ENCODE assay signal across 12 cellular contexts in genomic region chr3:50676031-50676705, GRCh38. TPM values are rescaled to one million over a fixed set of nuclear protein-coding genes. Genes with fewer than 3 reads are reported as not detected.
DNase-seq lines count a peak whose midpoint lies in the region; ATAC-seq, FAIRE-seq and TF ChIP-seq lines count a peak whose summit lies in the region.
"Had no signal": no experiment of that assay in that cellular context is flagged by ENCODE, and none has a peak within 500 bp of the region (broad histone marks: within the 10 kb centered on the region; RNA-seq: fewer than 3 reads in every experiment).

No MANE protein-coding gene starts in this region.

- peaks cover 8% of the 10 kb centered on the region for H3K4me1 Mint-ChIP-seq in activated CD8-positive, alpha-beta T cell treated with anti-CD3 and anti-CD28 coated beads, Interleukin-2, amount 10 ng/mL, durations not matched to agents 7 days and 5 days (ENCODE audit: low read depth)
- peaks cover 14% of the 10 kb centered on the region for H3K4me1 Mint-ChIP-seq in activated CD8-positive, alpha-beta memory T cell treated with anti-CD3 and anti-CD28 coated beads, Interleukin-2, amount 10 ng/mL, durations not matched to agents 7 days and 5 days

- CTCF ChIA-PET in A549 (lab: Yijun Ruan, JAX) = interaction anchor here (0.6 to 3.1 kb wide), 14 partner anchors 9 to 696 kb away, joined by 3 to 21 read pairs (median 3); partner anchors contain the start of gene MAPKAPK3
- CTCF ChIA-PET in activated CD8-positive, alpha-beta T cell treated with anti-CD3 and anti-CD28 coated beads, Interleukin-2, amount 10 ng/mL, durations not matched to agents 7 days and 5 days (lab: Charles Lee) = interaction anchor here (1.1 to 7.6 kb wide), 11 partner anchors 27 to 710 kb away, joined by 3 to 80 read pairs (median 3); partner anchors contain the start of gene MAPKAPK3
- CTCF ChIA-PET in activated CD8-positive, alpha-beta memory T cell treated with anti-CD3 and anti-CD28 coated beads, Interleukin-2, amount 10 ng/mL, durations not matched to agents 7 days and 5 days (lab: Charles Lee) = interaction anchor here (0.7 to 2.4 kb wide), 8 partner anchors 9 to 703 kb away, joined by 3 to 8 read pairs (median 5); no protein-coding TSS in a partner anchor

- H3K36me3 Mint-ChIP-seq in activated CD8-positive, alpha-beta T cell treated with anti-CD3 and anti-CD28 coated beads, Interleukin-2, amount 10 ng/mL, durations not matched to agents 7 days and 5 days (ENCODE audit: low read depth) = no peaks in the 10 kb centered on the region
- H3K36me3 Mint-ChIP-seq in activated CD8-positive, alpha-beta memory T cell treated with anti-CD3 and anti-CD28 coated beads, Interleukin-2, amount 10 ng/mL, durations not matched to agents 7 days and 5 days = no peaks in the 10 kb centered on the region

- peaks cover 29% of the 10 kb centered on the region for H3K27me3 ChIP-seq in iPS-18a (ENCODE audit: control insufficient read depth, insufficient read depth, low read length)

- DNase-seq in A549 (ENCODE audit: low read depth in 1 of 2, low spot score in 1 of 2) = no peak
- no peak for DNase-seq in activated CD8-positive, alpha-beta T cell treated with anti-CD3 and anti-CD28 coated beads, Interleukin-2, amount 10 ng/mL, durations not matched to agents 7 days and 5 days
- no peak for DNase-seq in NCI-H345 treated with DMSO at 0.1 percent for 48 hours (lab: John Stamatoyannopoulos, UW; ENCODE audit: unreplicated experiment)
- no peak for DNase-seq in activated CD8-positive, alpha-beta memory T cell treated with anti-CD3 and anti-CD28 coated beads, Interleukin-2, amount 10 ng/mL, durations not matched to agents 7 days and 5 days
- DNase-seq in dedifferentiated amniotic fluid mesenchymal stem cell (ENCODE audit: extremely low spot score) = no peak
- DNase-seq: GF-D8, stomach had no signal

- H3K4me1 ChIP-seq in A549 = peaks cover 15% of the 10 kb centered on the region
- H3K4me1 ChIP-seq in iPS-18a (ENCODE audit: control insufficient read depth, low read depth, low read length) = peaks cover 13% of the 10 kb centered on the region
- H3K4me1 ChIP-seq: BE2C had no signal

- H3K9ac ChIP-seq in iPS-18a (ENCODE audit: low read length) = peak overlapping the region; percentile 56
- H3K9ac ChIP-seq: SK-N-SH had no signal

- peak overlapping the region; percentile 99; the same call in 2 of the 3 replicates for H3K4me2 ChIP-seq in A549
- H3K4me2 ChIP-seq: SK-N-SH had no signal

- no peak overlapping the region for H3K27ac Mint-ChIP-seq in activated CD8-positive, alpha-beta T cell treated with anti-CD3 and anti-CD28 coated beads, Interleukin-2, amount 10 ng/mL, durations not matched to agents 7 days and 5 days
- H3K27ac Mint-ChIP-seq in activated CD8-positive, alpha-beta memory T cell treated with anti-CD3 and anti-CD28 coated beads, Interleukin-2, amount 10 ng/mL, durations not matched to agents 7 days and 5 days = no peak overlapping the region

- no peak overlapping the region for H3K27ac ChIP-seq in A549
- no peak overlapping the region for H3K27ac ChIP-seq in iPS-18a (ENCODE audit: low read length)

- peak overlapping the region; percentile 7 for H3K4me3 Mint-ChIP-seq in activated CD8-positive, alpha-beta T cell treated with anti-CD3 and anti-CD28 coated beads, Interleukin-2, amount 10 ng/mL, durations not matched to agents 7 days and 5 days
- H3K4me3 Mint-ChIP-seq in activated CD8-positive, alpha-beta memory T cell treated with anti-CD3 and anti-CD28 coated beads, Interleukin-2, amount 10 ng/mL, durations not matched to agents 7 days and 5 days = no peak overlapping the region

- H3K9me3 ChIP-seq in A549 = no peaks in the 10 kb centered on the region
- no peaks in the 10 kb centered on the region for H3K9me3 ChIP-seq in iPS-18a (ENCODE audit: control insufficient read depth, low read depth, low read length)
- H3K9me3 ChIP-seq: BE2C, SK-N-SH, stomach had no signal

- TF ChIP-seq EP300 in A549 (IDR thresholded peaks at IDR 0.05) = no peak

- FAIRE-seq in A549 (lab: Jason Lieb, UNC) = no peak
- peak; percentile 82 for FAIRE-seq in G401.6 (lab: Jason Lieb, UNC)

- H3K9me3 Mint-ChIP-seq in activated CD8-positive, alpha-beta T cell treated with anti-CD3 and anti-CD28 coated beads, Interleukin-2, amount 10 ng/mL, durations not matched to agents 7 days and 5 days (ENCODE audit: insufficient read depth) = no peaks in the 10 kb centered on the region
- no peaks in the 10 kb centered on the region for H3K9me3 Mint-ChIP-seq in activated CD8-positive, alpha-beta memory T cell treated with anti-CD3 and anti-CD28 coated beads, Interleukin-2, amount 10 ng/mL, durations not matched to agents 7 days and 5 days (ENCODE audit: low read depth)

- POLR2A ChIA-PET in A549 (lab: Yijun Ruan, JAX) = no interaction called here
- POLR2A ChIA-PET in activated CD8-positive, alpha-beta T cell treated with anti-CD3 and anti-CD28 coated beads, Interleukin-2, amount 10 ng/mL, durations not matched to agents 7 days and 5 days (lab: Charles Lee) = interaction anchor here (1.4 kb wide), 1 partner anchor 107 kb away, joined by 3 read pairs; the partner anchor contains the start of gene HEMK1

- TF ChIP-seq CTCF in A549 (IDR thresholded peaks at IDR 0.05) = no peak

- H3K27me3 Mint-ChIP-seq in activated CD8-positive, alpha-beta T cell treated with anti-CD3 and anti-CD28 coated beads, Interleukin-2, amount 10 ng/mL, durations not matched to agents 7 days and 5 days (ENCODE audit: low read depth) = peaks cover 38% of the 10 kb centered on the region
- peaks cover 55% of the 10 kb centered on the region for H3K27me3 Mint-ChIP-seq in activated CD8-positive, alpha-beta memory T cell treated with anti-CD3 and anti-CD28 coated beads, Interleukin-2, amount 10 ng/mL, durations not matched to agents 7 days and 5 days

- ATAC-seq in A549 (no peak), GM19397 (IDR thresholded peaks at IDR 0.05; ENCODE audit: unreplicated experiment) (no peak)
- ATAC-seq in activated CD8-positive, alpha-beta T cell treated with anti-CD3 and anti-CD28 coated beads, Interleukin-2, amount 10 ng/mL, durations not matched to agents 7 days and 5 days = no peak
- ATAC-seq in activated CD8-positive, alpha-beta memory T cell treated with anti-CD3 and anti-CD28 coated beads, Interleukin-2, amount 10 ng/mL, durations not matched to agents 7 days and 5 days = no peak

- WGBS in A549 (ENCODE audit: missing lambda C conversion rate) = 57% methylated on average over 7 of the region's 7 CpGs

- H3K4me3 ChIP-seq in A549 = no peak overlapping the region
- H3K4me3 ChIP-seq in iPS-18a (ENCODE audit: low read length) = peak overlapping the region; percentile 80

- TF ChIP-seq POLR2A in A549 (IDR thresholded peaks at IDR 0.05; ENCODE audit: low read length) = no peak

- TF ChIP-seq RAD21 in A549 (conservative IDR thresholded peaks at IDR 0.05 in 1 of 2, IDR thresholded peaks at IDR 0.05 in 1 of 2) = no peak

- H3K36me3 ChIP-seq in iPS-18a (ENCODE audit: control insufficient read depth, low read depth, low read length) = no peaks in the 10 kb centered on the region
- H3K36me3 ChIP-seq: BE2C, stomach had no signal

TF ChIP-seq in A549, 52 proteins besides CTCF, POLR2A, EP300 and RAD21 (continues in another document):
- TF ChIP-seq REST (IDR thresholded peaks at IDR 0.05) (no peak), FOXS1 (CRISPR knock-in tag; IDR thresholded peaks at IDR 0.05) (no peak)

RNA-seq across cellular contexts. Expression of gene DOCK3, which starts 1.4 kb away (rescaled TPM):
- polyA plus RNA-seq in A549 (2011; rRNA removed) (0.40 and 0.60 TPM in 2 replicates), A549 (2017; fragmentation: RNase III; extraction: RNeasy Plus Mini Kit Qiagen cat#74134 plus additional on column Dnase treatment) (0.46 to 0.54 TPM (median 0.50 TPM) in 3 replicates)
- polyA plus RNA-seq in A549 (2012; cell fraction: cytosol; rRNA removed) = 0.11 and 0.12 TPM in 2 replicates
- polyA plus RNA-seq in A549 (2012; cell fraction: nucleus; rRNA removed) = 0.31 and 0.43 TPM in 2 replicates
- polyA minus RNA-seq in A549 (2011; rRNA and poly(A)+ RNA removed) = 0.49 and 0.54 TPM in 2 replicates
- total RNA-seq in activated CD8-positive, alpha-beta T cell treated with anti-CD3 and anti-CD28 coated beads, Interleukin-2, amount 10 ng/mL, durations not matched to agents 7 days and 5 days = 1 to 10 TPM; 3.2 to 3.4 TPM
- total RNA-seq in activated CD8-positive, alpha-beta memory T cell treated with anti-CD3 and anti-CD28 coated beads, Interleukin-2, amount 10 ng/mL, durations not matched to agents 7 days and 5 days = 1 to 10 TPM; 3.4 to 4.1 TPM

RNA-seq across cellular contexts. Expression of gene MAPKAPK3, which starts 59.2 kb away (rescaled TPM):
- polyA plus RNA-seq in A549 (2011; rRNA removed) (16.5 and 22.8 TPM in 2 replicates), A549 (2017; fragmentation: RNase III; extraction: RNeasy Plus Mini Kit Qiagen cat#74134 plus additional on column Dnase treatment) (14.1 to 16.0 TPM (median 14.6 TPM) in 3 replicates)
- 19.6 and 23.7 TPM in 2 replicates for polyA plus RNA-seq in A549 (2012; cell fraction: cytosol; rRNA removed)
- 18.4 TPM in 2 replicates for polyA plus RNA-seq in A549 (2012; cell fraction: nucleus; rRNA removed)
- 20.9 and 28.0 TPM in 2 replicates for polyA minus RNA-seq in A549 (2011; rRNA and poly(A)+ RNA removed)
- total RNA-seq in activated CD8-positive, alpha-beta T cell treated with anti-CD3 and anti-CD28 coated beads, Interleukin-2, amount 10 ng/mL, durations not matched to agents 7 days and 5 days = 100 to 1,000 TPM; 224 to 225 TPM
- total RNA-seq in activated CD8-positive, alpha-beta memory T cell treated with anti-CD3 and anti-CD28 coated beads, Interleukin-2, amount 10 ng/mL, durations not matched to agents 7 days and 5 days = 100 to 1,000 TPM; 156 to 175 TPM
